In genomic region chr20:62603021-62603906, GRCh38 we compare ENCODE assay signal across 8 cellular contexts. TPM values are rescaled to one million over a fixed set of nuclear protein-coding genes. Genes with fewer than 3 reads are reported as not detected.
DNase-seq lines count a peak whose midpoint lies in the region; TF ChIP-seq lines count a peak whose summit lies in the region.

No MANE protein-coding gene starts in this region.

- in situ Hi-C loops in HAP-1 (cut with MboI; ENCODE audit: low sequenced_read_pairs), result no loop called here

- peaks cover 41% of the 10 kb centered on the region for H3K27me3 Mint-ChIP-seq in activated CD4-positive, alpha-beta T cell treated with anti-CD3 and anti-CD28 coated beads, Interleukin-2, amount 10 ng/mL, durations not matched to agents 7 days and 5 days
- no peaks in the 10 kb centered on the region for H3K27me3 Mint-ChIP-seq in endodermal cell (ENCODE audit: insufficient read depth)

- WGBS in endodermal cell (ENCODE audit: insufficient coverage in 1 of 2, insufficient read length in 1 of 2), 2 experiments, result 84 to 89% methylated on average over 15 to 26 of the region's 26 CpGs

- H3K4me3 ChIP-seq in epithelial cell of esophagus (ENCODE audit: low read length) (no peak overlapping the region), endodermal cell (ENCODE audit: low read length) (no peak overlapping the region), HAP-1 (no peak overlapping the region)

- no peak overlapping the region for H3K27ac ChIP-seq in endodermal cell (ENCODE audit: low read depth, low read length)

- H3K9me3 Mint-ChIP-seq in activated CD4-positive, alpha-beta T cell treated with anti-CD3 and anti-CD28 coated beads, Interleukin-2, amount 10 ng/mL, durations not matched to agents 7 days and 5 days, result no peaks in the 10 kb centered on the region
- H3K9me3 Mint-ChIP-seq in endodermal cell, result no peaks in the 10 kb centered on the region

- peak overlapping the region; percentile 79 for H3K27ac Mint-ChIP-seq in activated CD4-positive, alpha-beta T cell treated with anti-CD3 and anti-CD28 coated beads, Interleukin-2, amount 10 ng/mL, durations not matched to agents 7 days and 5 days
- no peak overlapping the region for H3K27ac Mint-ChIP-seq in endodermal cell

- no peaks in the 10 kb centered on the region for H3K27me3 ChIP-seq in endodermal cell (ENCODE audit: control insufficient read depth, insufficient read depth, low read length, poor library complexity, severe bottlenecking)
- peaks cover 28% of the 10 kb centered on the region for H3K27me3 ChIP-seq in HAP-1 (ENCODE audit: low read depth)

- H3K9ac ChIP-seq in endodermal cell (ENCODE audit: extremely low read depth, low read length, poor library complexity, severe bottlenecking), result no peak overlapping the region

- H3K4me1 ChIP-seq in endodermal cell (ENCODE audit: control insufficient read depth, insufficient read depth, low read length) (no peaks in the 10 kb centered on the region), HAP-1 (peaks cover 8% of the 10 kb centered on the region)

- peak; percentile 67 for DNase-seq in GM10266 (ENCODE audit: extremely low spot score)
- peak; percentile 29 for DNase-seq in NCI-H1694 treated with DMSO at 0.1 percent for 48 hours (lab: John Stamatoyannopoulos, UW)
- DNase-seq in activated CD4-positive, alpha-beta T cell treated with anti-CD3 and anti-CD28 coated beads, Interleukin-2, amount 10 ng/mL, durations not matched to agents 7 days and 5 days, result peak; percentile 45
- DNase-seq in epithelial cell of esophagus (ENCODE audit: low read depth), result peak; percentile 36
- peak; percentile 11 for DNase-seq in non-pigmented ciliary epithelial cell (ENCODE audit: low read depth)
- no peak for DNase-seq in endodermal cell
- DNase-seq in HAP-1 (ENCODE audit: low spot score in 2 of 2), result no peak
- no peak for DNase-seq in NCI-H510A (lab: John Stamatoyannopoulos, UW)

- POLR2A ChIA-PET in activated CD4-positive, alpha-beta T cell treated with anti-CD3 and anti-CD28 coated beads, Interleukin-2, amount 10 ng/mL, durations not matched to agents 7 days and 5 days (lab: Charles Lee), result no interaction called here

- H3K4me3 Mint-ChIP-seq in activated CD4-positive, alpha-beta T cell treated with anti-CD3 and anti-CD28 coated beads, Interleukin-2, amount 10 ng/mL, durations not matched to agents 7 days and 5 days, result peak overlapping the region; percentile 64
- H3K4me3 Mint-ChIP-seq in endodermal cell, result no peak overlapping the region

- TF ChIP-seq CTCF in GM10266 (IDR thresholded peaks at IDR 0.05; ENCODE audit: control insufficient read depth, insufficient read depth, low read depth, missing control alignments) (no peak), epithelial cell of esophagus (IDR thresholded peaks at IDR 0.05; ENCODE audit: insufficient read depth, low read depth, low read length, missing control alignments) (no peak), endodermal cell (conservative IDR thresholded peaks at IDR 0.05) (no peak)

- CTCF ChIA-PET in activated CD4-positive, alpha-beta T cell treated with anti-CD3 and anti-CD28 coated beads, Interleukin-2, amount 10 ng/mL, durations not matched to agents 7 days and 5 days (lab: Charles Lee), result interaction anchor here (0.9 to 2.7 kb wide), 6 partner anchors 9 to 103 kb away, joined by 3 to 11 read pairs (median 4); no protein-coding TSS in a partner anchor

- no peaks in the 10 kb centered on the region for H3K36me3 ChIP-seq in endodermal cell (ENCODE audit: control insufficient read depth, insufficient read depth, low read length)
- no peaks in the 10 kb centered on the region for H3K36me3 ChIP-seq in HAP-1 (replicated peaks)

- H3K36me3 Mint-ChIP-seq in activated CD4-positive, alpha-beta T cell treated with anti-CD3 and anti-CD28 coated beads, Interleukin-2, amount 10 ng/mL, durations not matched to agents 7 days and 5 days (ENCODE audit: low read depth), result no peaks in the 10 kb centered on the region
- no peaks in the 10 kb centered on the region for H3K36me3 Mint-ChIP-seq in endodermal cell (ENCODE audit: low read depth)

- H3K4me1 Mint-ChIP-seq in activated CD4-positive, alpha-beta T cell treated with anti-CD3 and anti-CD28 coated beads, Interleukin-2, amount 10 ng/mL, durations not matched to agents 7 days and 5 days, result peaks cover 32% of the 10 kb centered on the region
- H3K4me1 Mint-ChIP-seq in endodermal cell, result no peaks in the 10 kb centered on the region

- H3K9me3 ChIP-seq in endodermal cell (ENCODE audit: control insufficient read depth, low read length) (no peaks in the 10 kb centered on the region), HAP-1 (no peaks in the 10 kb centered on the region)

RNA-seq across cellular contexts. Expression of gene SLCO4A1, which starts 39.0 kb away (rescaled TPM):
- total RNA-seq in activated CD4-positive, alpha-beta T cell treated with anti-CD3 and anti-CD28 coated beads, Interleukin-2, amount 10 ng/mL, durations not matched to agents 7 days and 5 days, result 10 to 100 TPM; 54.2 to 55.2 TPM
- 1 to 10 TPM; 2.9 to 5.0 TPM for total RNA-seq in endodermal cell
- polyA plus RNA-seq in endodermal cell (2013, experiment 1 of 2), result 2.0 TPM
- polyA plus RNA-seq in endodermal cell (2013, experiment 2 of 2), result 1.7 TPM

Comparison
In these comparisons a context has a peak if more than half of its experiments do, and no peak if none do; other contexts are left out.
1. DNase-seq: peak in GM10266 (single experiment), NCI-H1694 treated with DMSO at 0.1 percent for 48 hours (single experiment), activated CD4-positive, alpha-beta T cell treated with anti-CD3 and anti-CD28 coated beads, Interleukin-2, amount 10 ng/mL, durations not matched to agents 7 days and 5 days (single experiment), epithelial cell of esophagus (single experiment) and non-pigmented ciliary epithelial cell (single experiment); none in endodermal cell (single experiment), HAP-1 (0 of 2) and NCI-H510A (single experiment).
2. RNA of gene SLCO4A1, which starts 39.0 kb away (total RNA-seq): 54.2 to 55.2 TPM in activated CD4-positive, alpha-beta T cell treated with anti-CD3 and anti-CD28 coated beads, Interleukin-2, amount 10 ng/mL, durations not matched to agents 7 days and 5 days; 2.9 to 5.0 TPM in endodermal cell; every median in the first group is over 4 times any median in the second.